11 cellular contexts compared by ENCODE assay signal in genomic region chr10:15824498-15824897, GRCh38. TPM values are rescaled to one million over a fixed set of nuclear protein-coding genes. Genes with fewer than 3 reads are reported as not detected.
DNase-seq lines count a peak whose midpoint lies in the region; ATAC-seq and TF ChIP-seq lines count a peak whose summit lies in the region.
"Had no signal": no experiment of that assay in that cellular context is flagged by ENCODE, and none has a peak within 500 bp of the region (broad histone marks: within the 10 kb centered on the region; RNA-seq: fewer than 3 reads in every experiment).

No MANE protein-coding gene starts in this region.

- TF ChIP-seq POLR2A in right lobe of liver (IDR thresholded peaks at IDR 0.05) = no peak

- H3K36me3 ChIP-seq in BE2C (no peaks in the 10 kb centered on the region; the same call in 1 of the 2 replicates), right lobe of liver (peaks cover 0 to 7% (median 3%) of the 10 kb centered on the region in 4 donors)

- intact Hi-C loops in right lobe of liver (cut with DNase I) = no loop called here

- 67% methylated on average over 1 of the region's 1 CpG for WGBS in right lobe of liver (ENCODE audit: insufficient coverage, low coverage, low lambda C conversion rate, missing lambda C conversion rate)

- H3K4me1 ChIP-seq in BE2C = no peaks in the 10 kb centered on the region
- H3K4me1 ChIP-seq in right lobe of liver = no peaks in the 10 kb centered on the region
- H3K4me1 ChIP-seq: SJCRH30 had no signal

- H3K9me3 ChIP-seq in BE2C (no peaks in the 10 kb centered on the region), right lobe of liver (no peaks in the 10 kb centered on the region)
- H3K9me3 ChIP-seq: SJCRH30 had no signal

- DNase-seq in BE2C = no peak
- peak; percentile 26 for DNase-seq in astrocyte of the hippocampus (ENCODE audit: low read depth, low spot score)
- DNase-seq in right lobe of liver = no peak
- DNase-seq in GF-D8 (lab: John Stamatoyannopoulos, UW) = no peak
- DNase-seq in activated CD4-positive, alpha-beta T cell treated with anti-CD3 and anti-CD28 coated beads for 1 hour = no peak
- DNase-seq: effector CD4-positive, alpha-beta T cell; stimulated activated CD4-positive, alpha-beta T cell treated with anti-CD3 and anti-CD28 coated beads, Interleukin-15, amount 100 ng/mL, for 24 hours had no signal

- no peak overlapping the region for H3K4me3 ChIP-seq in BE2C (ENCODE audit: low read depth, low read length)
- no peak overlapping the region for H3K4me3 ChIP-seq in right lobe of liver
- H3K4me3 ChIP-seq: SJCRH30 had no signal

- ATAC-seq in GM19395 (IDR thresholded peaks at IDR 0.05; ENCODE audit: unreplicated experiment) (peak; percentile 50), right lobe of liver (peak in 2 of 4 donors; percentile 28 to 34), GM21717 (IDR thresholded peaks at IDR 0.05; ENCODE audit: unreplicated experiment) (no peak), GM19328 (IDR thresholded peaks at IDR 0.05; ENCODE audit: unreplicated experiment) (no peak)

- no peaks in the 10 kb centered on the region for H3K27me3 ChIP-seq in BE2C
- H3K27me3 ChIP-seq in right lobe of liver = no peaks in the 10 kb centered on the region
- H3K27me3 ChIP-seq: SJCRH30 had no signal

- H3K27ac ChIP-seq in right lobe of liver = no peak overlapping the region
- H3K27ac ChIP-seq: SJCRH30 had no signal

- TF ChIP-seq CTCF in BE2C (IDR thresholded peaks at IDR 0.05; ENCODE audit: low read depth, low read length) (peak; percentile 13; the same call in 1 of the 2 replicates), right lobe of liver (IDR thresholded peaks at IDR 0.05) (peak; percentile 46 to 48 (median 46))

RNA-seq across cellular contexts. Expression of gene MINDY3, which starts 35.8 kb away (rescaled TPM):
- 25.0 TPM for polyA plus RNA-seq in BE2C (2012; ENCODE audit: insufficient read depth, insufficient read length, low read depth)
- total RNA-seq in right lobe of liver = 10 to 100 TPM; 11.6 to 15.5 (median 12.4) TPM
